21 cellular contexts compared by ENCODE assay signal in genomic region chr6:14273196-14273595, GRCh38.
DNase-seq lines count a peak whose midpoint lies in the region; ATAC-seq and TF ChIP-seq lines count a peak whose summit lies in the region.
"Had no signal": no experiment of that assay in that cellular context is flagged by ENCODE, and none has a peak within 500 bp of the region (broad histone marks: within the 10 kb centered on the region; RNA-seq: fewer than 3 reads in every experiment).

No MANE protein-coding gene starts in this region.

- no peaks in the 10 kb centered on the region for H3K27me3 Mint-ChIP-seq in activated CD4-positive, alpha-beta T cell treated with anti-CD3 and anti-CD28 coated beads, Interleukin-2, amount 10 ng/mL, durations not matched to agents 24 days and 14 days
- H3K27me3 Mint-ChIP-seq: memory B cell had no signal

- H3K79me2 ChIP-seq in PC-3 (ENCODE audit: low read length): no peaks in the 10 kb centered on the region
- no peaks in the 10 kb centered on the region for H3K79me2 ChIP-seq in SK-N-SH (ENCODE audit: insufficient read depth)
- H3K79me2 ChIP-seq in smooth muscle cell (ENCODE audit: low read depth): no peaks in the 10 kb centered on the region
- H3K79me2 ChIP-seq: hepatocyte had no signal

- H3K9ac ChIP-seq in PC-3 (ENCODE audit: low read length) (peak overlapping the region; percentile 36; the same call in 1 of the 2 replicates), SK-N-SH (no peak overlapping the region), smooth muscle cell (ENCODE audit: low read depth) (no peak overlapping the region)

- TF ChIP-seq RAD21 in SK-N-SH (IDR thresholded peaks at IDR 0.05; ENCODE audit: low read length): no peak

- TF ChIP-seq CTCF in PC-3 (conservative IDR thresholded peaks at IDR 0.05; ENCODE audit: low read depth, low read length) (no peak), SK-N-SH (IDR thresholded peaks at IDR 0.05) (no peak), smooth muscle cell (IDR thresholded peaks at IDR 0.05; ENCODE audit: borderline replicate concordance, insufficient read depth, poor library complexity, severe bottlenecking) (no peak)

- peaks cover 64% of the 10 kb centered on the region for H3K4me1 Mint-ChIP-seq in activated CD4-positive, alpha-beta T cell treated with anti-CD3 and anti-CD28 coated beads, Interleukin-2, amount 10 ng/mL, durations not matched to agents 24 days and 14 days

- H3K4me2 ChIP-seq in PC-3 (ENCODE audit: low read length): no peak overlapping the region
- no peak overlapping the region for H3K4me2 ChIP-seq in SK-N-SH
- H3K4me2 ChIP-seq in smooth muscle cell: no peak overlapping the region
- H3K4me2 ChIP-seq: hepatocyte had no signal

- DNase-seq in activated CD4-positive, alpha-beta T cell treated with anti-CD3 and anti-CD28 coated beads, Interleukin-2, amount 10 ng/mL, durations not matched to agents 24 days and 14 days: no peak
- DNase-seq in activated CD4-positive, alpha-beta T cell treated with anti-CD3 and anti-CD28 coated beads for 48 hours: no peak
- no peak for DNase-seq in PC-3
- DNase-seq in stimulated activated CD8-positive, alpha-beta memory T cell treated with anti-CD3 and anti-CD28 coated beads, Interleukin-4, amount 100 ng/mL, for 48 hours: peak; percentile 14
- DNase-seq in SK-N-SH: no peak
- no peak for DNase-seq in foreskin melanocyte
- DNase-seq in smooth muscle cell (lab: John Stamatoyannopoulos, UW; ENCODE audit: unreplicated experiment): no peak
- DNase-seq: IMR-90; kidney glomerular epithelial cell; MG63; NCI-H2171 treated with DMSO at 0.1 percent for 48 hours; NCI-H774; Peyer's patch; retina; stimulated activated CD4-positive, alpha-beta T cell treated with anti-CD3 and anti-CD28 coated beads, Interleukin-12 subunit alpha, Interleukin-12 subunit beta, amount 100 ng/mL, for 4 hours had no signal

- H2AFZ ChIP-seq in PC-3 (ENCODE audit: low read length) (no peak overlapping the region), SK-N-SH (ENCODE audit: low read depth) (no peak overlapping the region), smooth muscle cell (ENCODE audit: low read depth) (no peak overlapping the region)
- H2AFZ ChIP-seq: hepatocyte had no signal

- peak overlapping the region; percentile 38 for H3K27ac Mint-ChIP-seq in activated CD4-positive, alpha-beta T cell treated with anti-CD3 and anti-CD28 coated beads, Interleukin-2, amount 10 ng/mL, durations not matched to agents 24 days and 14 days
- H3K27ac Mint-ChIP-seq: activated T-helper 2 cell treated with anti-CD3 and anti-CD28 coated beads, Interferon-gamma antibody, Interleukin-2, Interleukin-4, amounts not matched to agents 10 μg/mL and 5 μg/mL and 100 μg/mL, durations not matched to agents 14 hours and 24 hours and 36 hours had no signal

- peaks cover 12% of the 10 kb centered on the region for H3F3A ChIP-seq in PC-3 (ENCODE audit: low read length, unreplicated experiment)
- no peaks in the 10 kb centered on the region for H3F3A ChIP-seq in SK-N-SH (replicated peaks; ENCODE audit: insufficient read depth)
- H3F3A ChIP-seq in smooth muscle cell (ENCODE audit: low read depth): no peaks in the 10 kb centered on the region

- intact Hi-C loops in activated CD4-positive, alpha-beta T cell treated with anti-CD3 and anti-CD28 coated beads, Interleukin-2, amount 10 ng/mL, durations not matched to agents 24 days and 14 days (cut with micrococcal nuclease): loop anchor here (5.0 to 10.0 kb wide), 4 partner anchors 41 to 972 kb away; partner anchors contain the start of gene JARID2
- intact Hi-C loops in PC-3 (cut with micrococcal nuclease): loop anchor here (5.0 to 10.0 kb wide), 2 partner anchors 472 to 974 kb away; partner anchors contain the start of gene JARID2

- H3K4me1 ChIP-seq in PC-3 (ENCODE audit: insufficient read depth, low read length) (peaks cover 51% of the 10 kb centered on the region), SK-N-SH (ENCODE audit: control insufficient read depth in 1 of 2, insufficient read depth in 2 of 2, low read depth in 1 of 2, low read length in 1 of 2) (peaks cover 0 to 3% of the 10 kb centered on the region in 2 experiments; a peak in 1 of 4 replicates), smooth muscle cell (ENCODE audit: low read depth) (no peaks in the 10 kb centered on the region)

- no TSS peak for BruUV-seq in PC-3 (replicated peaks; lab: Mats Ljungman, UMichigan)

- H3K4me3 ChIP-seq in PC-3 (ENCODE audit: low read length) (peak overlapping the region; percentile 1; the same call in 1 of the 2 replicates), SK-N-SH (ENCODE audit: low read depth in 2 of 2, low read length in 1 of 2) (no peak overlapping the region), smooth muscle cell (no peak overlapping the region)
- H3K4me3 ChIP-seq: coronary artery, hepatocyte, MG63, Peyer's patch, SK-N-MC had no signal

- WGBS in SK-N-SH (ENCODE audit: low lambda C conversion rate): 44% methylated on average over 8 of the region's 8 CpGs
- WGBS in smooth muscle cell (ENCODE audit: low lambda C conversion rate): 80% methylated on average over 8 of the region's 8 CpGs

- POLR2A ChIA-PET in PC-3 (lab: Charles Lee; ENCODE audit: unreplicated experiment) (no interaction called here), SK-N-SH (lab: Yijun Ruan, JAX) (no interaction called here)

- H3K36me3 ChIP-seq in PC-3 (ENCODE audit: low read depth, low read length) (peaks cover 13% of the 10 kb centered on the region), SK-N-SH (replicated peaks in 1 of 2; ENCODE audit: control insufficient read depth in 1 of 2, insufficient read depth in 2 of 2, low read length in 1 of 2) (no peaks in the 10 kb centered on the region), smooth muscle cell (ENCODE audit: low read depth) (no peaks in the 10 kb centered on the region)
- H3K36me3 ChIP-seq: MG63, Peyer's patch had no signal

- no peak overlapping the region for H3K4me3 Mint-ChIP-seq in activated CD4-positive, alpha-beta T cell treated with anti-CD3 and anti-CD28 coated beads, Interleukin-2, amount 10 ng/mL, durations not matched to agents 24 days and 14 days
- H3K4me3 Mint-ChIP-seq: memory B cell had no signal

- H3K27me3 ChIP-seq in PC-3 (ENCODE audit: low read length) (no peaks in the 10 kb centered on the region), SK-N-SH (ENCODE audit: insufficient read depth) (no peaks in the 10 kb centered on the region), smooth muscle cell (ENCODE audit: low read depth) (no peaks in the 10 kb centered on the region)
- H3K27me3 ChIP-seq: hepatocyte, MG63, Peyer's patch had no signal

- no peak for TF ChIP-seq EP300 in SK-N-SH (IDR thresholded peaks at IDR 0.05; ENCODE audit: borderline replicate concordance in 1 of 2, low read depth in 1 of 2, low read length in 1 of 2)

- peaks cover 5% of the 10 kb centered on the region for H3K36me3 Mint-ChIP-seq in activated CD4-positive, alpha-beta T cell treated with anti-CD3 and anti-CD28 coated beads, Interleukin-2, amount 10 ng/mL, durations not matched to agents 24 days and 14 days (ENCODE audit: low read depth)
- H3K36me3 Mint-ChIP-seq: memory B cell had no signal

- H4K20me1 ChIP-seq in PC-3 (ENCODE audit: low read length) (no peaks in the 10 kb centered on the region), SK-N-SH (ENCODE audit: insufficient read depth) (no peaks in the 10 kb centered on the region), smooth muscle cell (ENCODE audit: low read depth) (no peaks in the 10 kb centered on the region)

- H3K27ac ChIP-seq in PC-3 (ENCODE audit: low read length) (peak overlapping the region; percentile 100), SK-N-SH (ENCODE audit: low read depth in 2 of 2, low read length in 1 of 2) (no peak overlapping the region), smooth muscle cell (ENCODE audit: low read depth) (no peak overlapping the region)
- H3K27ac ChIP-seq: coronary artery, hepatocyte, Peyer's patch, SK-N-MC had no signal

- CTCF ChIA-PET in PC-3 (lab: Charles Lee): no interaction called here
- CTCF ChIA-PET in SK-N-SH (lab: Yijun Ruan, JAX): no interaction called here

- ATAC-seq in PC-3 (no peak), esophagus mucosa (peak; percentile 0)

- H3K9me2 ChIP-seq in PC-3 (replicated peaks; ENCODE audit: low read length) (no peaks in the 10 kb centered on the region), SK-N-SH (no peaks in the 10 kb centered on the region)

- no peaks in the 10 kb centered on the region for H3K9me3 Mint-ChIP-seq in activated CD4-positive, alpha-beta T cell treated with anti-CD3 and anti-CD28 coated beads, Interleukin-2, amount 10 ng/mL, durations not matched to agents 24 days and 14 days

- peaks cover 16% of the 10 kb centered on the region for H3K9me3 ChIP-seq in PC-3 (ENCODE audit: low read length)
- H3K9me3 ChIP-seq in SK-N-SH: no peaks in the 10 kb centered on the region
- no peaks in the 10 kb centered on the region for H3K9me3 ChIP-seq in smooth muscle cell (replicated peaks; ENCODE audit: low read depth)

TF ChIP-seq in SK-N-SH, 30 proteins besides CTCF, POLR2A, EP300 and RAD21:
- TF ChIP-seq GABPA (IDR thresholded peaks at IDR 0.05; ENCODE audit: low read depth) (no peak), FOXJ3 (CRISPR knock-in tag; IDR thresholded peaks at IDR 0.05) (no peak), NFIC (IDR thresholded peaks at IDR 0.05; ENCODE audit: borderline replicate concordance) (no peak), TEAD4 (IDR thresholded peaks at IDR 0.05; ENCODE audit: borderline replicate concordance, insufficient read depth) (no peak), GATA2 (CRISPR knock-in tag; IDR thresholded peaks at IDR 0.05) (no peak)
